1 cellular context compared by ENCODE assay signal in the genomic region with DNA sequence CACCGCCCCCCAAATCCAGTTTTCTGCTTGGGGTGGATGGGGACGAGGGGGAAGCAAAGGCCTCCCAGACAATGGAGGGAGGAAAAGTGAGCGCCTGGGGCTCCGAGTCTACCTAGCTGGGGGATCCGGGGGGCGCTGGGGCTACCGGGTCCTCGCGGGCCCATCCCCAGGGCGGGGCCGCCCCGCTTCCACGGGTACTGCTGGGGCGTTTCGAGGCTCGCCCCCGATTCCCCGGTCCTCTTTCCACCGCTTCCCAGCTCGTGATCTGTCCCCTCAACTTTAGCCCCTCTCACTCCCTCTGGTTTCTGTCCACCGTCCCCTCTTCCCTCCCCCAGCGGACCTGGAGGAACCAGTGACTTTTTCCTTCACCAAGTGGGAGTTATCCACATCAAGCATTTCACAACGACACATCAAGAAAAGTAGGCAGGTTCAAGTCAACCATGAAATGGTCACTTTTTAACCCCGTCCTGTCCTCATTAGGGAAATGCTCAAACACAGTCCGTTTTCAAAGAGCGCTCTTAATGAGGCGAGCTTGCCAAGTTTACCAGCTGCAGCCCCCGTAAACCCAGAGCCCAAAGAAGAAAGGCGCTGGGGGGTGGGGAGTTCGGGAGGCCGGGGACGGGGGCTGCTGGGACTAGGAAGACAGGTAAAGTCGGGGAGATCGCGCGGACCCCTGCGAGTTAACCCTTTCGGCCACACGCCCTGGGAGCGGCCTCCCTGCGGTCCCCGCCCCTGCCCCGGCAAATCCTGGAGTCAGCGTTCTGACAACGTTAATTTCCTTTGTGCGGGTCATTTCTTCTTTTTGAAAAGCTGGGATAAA.
TF ChIP-seq lines count a peak whose summit lies in the region.

No MANE protein-coding gene starts in this region.

TF ChIP-seq in SK-N-SH, 30 proteins besides CTCF, POLR2A, EP300 and RAD21 (continued from another document):
- TF ChIP-seq, protein P1, sequence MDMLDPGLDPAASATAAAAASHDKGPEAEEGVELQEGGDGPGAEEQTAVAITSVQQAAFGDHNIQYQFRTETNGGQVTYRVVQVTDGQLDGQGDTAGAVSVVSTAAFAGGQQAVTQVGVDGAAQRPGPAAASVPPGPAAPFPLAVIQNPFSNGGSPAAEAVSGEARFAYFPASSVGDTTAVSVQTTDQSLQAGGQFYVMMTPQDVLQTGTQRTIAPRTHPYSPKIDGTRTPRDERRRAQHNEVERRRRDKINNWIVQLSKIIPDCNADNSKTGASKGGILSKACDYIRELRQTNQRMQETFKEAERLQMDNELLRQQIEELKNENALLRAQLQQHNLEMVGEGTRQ (IDR thresholded peaks at IDR 0.05; ENCODE audit: borderline replicate concordance, low read depth, low read length): no peak
- TF ChIP-seq, protein P2, sequence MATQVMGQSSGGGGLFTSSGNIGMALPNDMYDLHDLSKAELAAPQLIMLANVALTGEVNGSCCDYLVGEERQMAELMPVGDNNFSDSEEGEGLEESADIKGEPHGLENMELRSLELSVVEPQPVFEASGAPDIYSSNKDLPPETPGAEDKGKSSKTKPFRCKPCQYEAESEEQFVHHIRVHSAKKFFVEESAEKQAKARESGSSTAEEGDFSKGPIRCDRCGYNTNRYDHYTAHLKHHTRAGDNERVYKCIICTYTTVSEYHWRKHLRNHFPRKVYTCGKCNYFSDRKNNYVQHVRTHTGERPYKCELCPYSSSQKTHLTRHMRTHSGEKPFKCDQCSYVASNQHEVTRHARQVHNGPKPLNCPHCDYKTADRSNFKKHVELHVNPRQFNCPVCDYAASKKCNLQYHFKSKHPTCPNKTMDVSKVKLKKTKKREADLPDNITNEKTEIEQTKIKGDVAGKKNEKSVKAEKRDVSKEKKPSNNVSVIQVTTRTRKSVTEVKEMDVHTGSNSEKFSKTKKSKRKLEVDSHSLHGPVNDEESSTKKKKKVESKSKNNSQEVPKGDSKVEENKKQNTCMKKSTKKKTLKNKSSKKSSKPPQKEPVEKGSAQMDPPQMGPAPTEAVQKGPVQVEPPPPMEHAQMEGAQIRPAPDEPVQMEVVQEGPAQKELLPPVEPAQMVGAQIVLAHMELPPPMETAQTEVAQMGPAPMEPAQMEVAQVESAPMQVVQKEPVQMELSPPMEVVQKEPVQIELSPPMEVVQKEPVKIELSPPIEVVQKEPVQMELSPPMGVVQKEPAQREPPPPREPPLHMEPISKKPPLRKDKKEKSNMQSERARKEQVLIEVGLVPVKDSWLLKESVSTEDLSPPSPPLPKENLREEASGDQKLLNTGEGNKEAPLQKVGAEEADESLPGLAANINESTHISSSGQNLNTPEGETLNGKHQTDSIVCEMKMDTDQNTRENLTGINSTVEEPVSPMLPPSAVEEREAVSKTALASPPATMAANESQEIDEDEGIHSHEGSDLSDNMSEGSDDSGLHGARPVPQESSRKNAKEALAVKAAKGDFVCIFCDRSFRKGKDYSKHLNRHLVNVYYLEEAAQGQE (IDR thresholded peaks at IDR 0.05; ENCODE audit: low read depth, low read length): no peak
- TF ChIP-seq USF1 (IDR thresholded peaks at IDR 0.05; ENCODE audit: borderline replicate concordance, low read depth) (no peak), NFIC (IDR thresholded peaks at IDR 0.05; ENCODE audit: borderline replicate concordance) (0 out of 2 replicates have a peak, but pooled peaks have one; percentile 4), CHD2 (IDR thresholded peaks at IDR 0.05; ENCODE audit: low read length, partially characterized antibody) (peak; percentile 5)
